Comparison of ENCODE assay signal across 8 cellular contexts in genomic region chr16:67806428-67807147, GRCh38. TPM values are rescaled to one million over a fixed set of nuclear protein-coding genes. Genes with fewer than 3 reads are reported as not detected.
DNase-seq lines count a peak whose midpoint lies in the region; ATAC-seq and TF ChIP-seq lines count a peak whose summit lies in the region.

TSS of gene RANBP10 (minus strand) at chr16:67806560. CDS start at chr16:67806536, 24 bp downstream.
TSS of gene TSNAXIP1 (plus strand) at chr16:67806889. CDS start at chr16:67807150, 261 bp downstream.

- H3K4me3 Mint-ChIP-seq in activated naive CD8-positive, alpha-beta T cell = peak within 1 kb of the TSS; percentile 91

- peak; percentile 87 for ATAC-seq in HG02623 (IDR thresholded peaks at IDR 0.05; ENCODE audit: unreplicated experiment)
- peak; percentile 98 for ATAC-seq in SK-N-SH treated with all-trans-retinoic acid at 6 μM for 48 hours

- no peaks in the 10 kb centered on the region for H3K27me3 Mint-ChIP-seq in activated naive CD8-positive, alpha-beta T cell

- peaks cover 33% of the 10 kb centered on the region for H3K4me1 Mint-ChIP-seq in activated naive CD8-positive, alpha-beta T cell (ENCODE audit: low read depth)

- H3K36me3 Mint-ChIP-seq in activated naive CD8-positive, alpha-beta T cell = peaks cover 9% of the 10 kb centered on the region

- peak within 1 kb of the TSS; percentile 93 for H3K27ac Mint-ChIP-seq in activated naive CD8-positive, alpha-beta T cell

- TF ChIP-seq CTCF in GM10266 (IDR thresholded peaks at IDR 0.05; ENCODE audit: control insufficient read depth, insufficient read depth, low read depth, missing control alignments) = no peak

- peak; percentile 95 for DNase-seq in GM10266 (ENCODE audit: extremely low spot score)
- peak; percentile 99 for DNase-seq in NCI-H1092 treated with DMSO at 0.1 percent for 48 hours (lab: John Stamatoyannopoulos, UW)
- DNase-seq in glomerular visceral epithelial cell (ENCODE audit: extremely low spot score) = peak; percentile 98
- peak; percentile 99 for DNase-seq in occipital lobe (lab: John Stamatoyannopoulos, UW)

- H3K9me3 Mint-ChIP-seq in activated naive CD8-positive, alpha-beta T cell (ENCODE audit: low read depth) = no peaks in the 10 kb centered on the region

- peak within 1 kb of the TSS; percentile 59 for H3K27ac ChIP-seq in temporal lobe (ENCODE audit: low read depth, low read length)

TF ChIP-seq in SK-N-SH treated with all-trans-retinoic acid at 6 μM for 48 hours, 23 proteins besides CTCF, POLR2A, EP300 and RAD21:
- TF ChIP-seq ESRRG (CRISPR knock-in tag; IDR thresholded peaks at IDR 0.05) (no peak), ZNF8 (CRISPR knock-in tag; IDR thresholded peaks at IDR 0.05) (peak; percentile 19; the same call in 1 of the 2 replicates), PATZ1 (CRISPR knock-in tag; IDR thresholded peaks at IDR 0.05; ENCODE audit: borderline replicate concordance) (peak; percentile 43; the same call in 1 of the 2 replicates), GLIS3 (CRISPR knock-in tag; IDR thresholded peaks at IDR 0.05) (no peak), TSHZ2 (CRISPR knock-in tag; IDR thresholded peaks at IDR 0.05) (peak; percentile 84), CSDC2 (CRISPR knock-in tag; IDR thresholded peaks at IDR 0.05) (0 out of 2 replicates have a peak, but pooled peaks have one; percentile 60), RARB (CRISPR knock-in tag; IDR thresholded peaks at IDR 0.05) (no peak)

RNA-seq across cellular contexts. Expression of gene RANBP10, which starts in this region (rescaled TPM):
- total RNA-seq in occipital lobe = 4.4 TPM
- total RNA-seq in temporal lobe = 3.9 TPM

RNA-seq across cellular contexts. Expression of gene TSNAXIP1, which starts in this region (rescaled TPM):
- total RNA-seq in occipital lobe (3.7 TPM), temporal lobe (3.0 TPM)

Comparison
In these comparisons a context has a peak if more than half of its experiments do, and no peak if none do; other contexts are left out.
1. Peak in every context shown above with its lines: DNase-seq, ATAC-seq and H3K27ac ChIP-seq.